ENCODE assay signal across 22 cellular contexts in the genomic region with DNA sequence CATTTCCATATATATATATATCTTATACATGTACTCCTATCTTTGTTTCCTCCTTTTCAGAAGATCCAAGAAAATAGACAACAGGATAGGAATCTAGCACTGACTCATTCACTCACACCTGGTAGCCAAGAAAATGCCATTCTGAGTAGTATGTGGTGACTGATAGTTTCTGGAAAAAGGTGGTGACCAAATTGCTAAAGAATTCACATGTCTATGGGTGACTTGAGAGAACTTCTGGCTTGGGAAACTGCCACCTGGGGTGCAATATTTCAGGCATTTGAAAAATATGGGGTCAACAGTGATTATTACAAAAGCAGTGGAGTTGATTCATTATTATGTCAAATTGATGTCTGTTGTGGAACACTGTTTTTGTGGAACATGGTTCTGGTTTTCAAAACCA.
DNase-seq lines count a peak whose midpoint lies in the region; ATAC-seq and TF ChIP-seq lines count a peak whose summit lies in the region.
"Had no signal": no experiment of that assay in that cellular context is flagged by ENCODE, and none has a peak within 500 bp of the region (broad histone marks: within the 10 kb centered on the region; RNA-seq: fewer than 3 reads in every experiment).

No MANE protein-coding gene starts in this region.

- intact Hi-C loops in body of pancreas (cut with DNase I): no loop called here

- in situ Hi-C loops in Caki2 (cut with HindIII; ENCODE audit: low pct_unique_long_range_greater_than_20kb, low sequenced_read_pairs): no loop called here

- H3K36me3 ChIP-seq in body of pancreas (replicated peaks in 1 of 2; ENCODE audit: insufficient read depth in 1 of 2, low read depth in 2 of 2): no peaks in the 10 kb centered on the region
- H3K36me3 ChIP-seq in kidney epithelial cell (ENCODE audit: control insufficient read depth, insufficient read depth, low read length): no peaks in the 10 kb centered on the region
- H3K36me3 ChIP-seq: esophagus squamous epithelium, left ventricle myocardium inferior, prostate gland, vagina, WERI-Rb-1 had no signal

- H3K27ac ChIP-seq in body of pancreas: peak overlapping the region in 3 of 4 donors; percentile 34 to 74 (median 70)
- H3K27ac ChIP-seq: esophagus squamous epithelium, left ventricle myocardium inferior, prostate gland, vagina, WERI-Rb-1 had no signal

- DNase-seq in Caki2 (ENCODE audit: low read depth) (peak; percentile 72), LoVo (ENCODE audit: low spot score) (peak; percentile 12), body of pancreas (peak in 3 of 4 donors; percentile 18 to 37 (median 27)), kidney epithelial cell (ENCODE audit: low read depth) (peak; percentile 91), Kasumi-1 (lab: John Stamatoyannopoulos, UW) (no peak)
- no peak for DNase-seq in effector CD8-positive, alpha-beta T cell (lab: John Stamatoyannopoulos, UW)
- no peak for DNase-seq in activated T-cell treated with anti-CD3 and anti-CD28 coated beads, Interleukin-2, amount 50 U/mL, for 1 hour
- DNase-seq: activated CD4-positive, alpha-beta memory T cell treated with anti-CD3 and anti-CD28 coated beads, Interleukin-2, amount 10 ng/mL, durations not matched to agents 7 days and 5 days; amniotic stem cell; COR-L47; esophagus squamous epithelium; HFFc6; left ventricle myocardium inferior; MM.1S; NCI-H2029 treated with DMSO at 0.1 percent for 48 hours; NCI-H69; RPMI8226; T-cell; WERI-Rb-1 had no signal

- no peaks in the 10 kb centered on the region for H3K4me1 ChIP-seq in body of pancreas
- H3K4me1 ChIP-seq: esophagus squamous epithelium, left ventricle myocardium inferior, prostate gland, vagina had no signal

- no peak overlapping the region for H3K4me3 ChIP-seq in body of pancreas
- H3K4me3 ChIP-seq in kidney epithelial cell (ENCODE audit: low read depth, low read length): no peak overlapping the region
- H3K4me3 ChIP-seq: esophagus squamous epithelium, left ventricle myocardium inferior, prostate gland, vagina had no signal

- no peak for TF ChIP-seq POLR2A in body of pancreas (IDR thresholded peaks at IDR 0.05)

- no peaks in the 10 kb centered on the region for H3K9me3 ChIP-seq in body of pancreas
- H3K9me3 ChIP-seq: esophagus squamous epithelium, left ventricle myocardium inferior, prostate gland, vagina had no signal

- ATAC-seq in body of pancreas (peak; percentile 91), GM21576 (IDR thresholded peaks at IDR 0.05; ENCODE audit: unreplicated experiment) (no peak)
- ATAC-seq: T-cell had no signal

- no peaks in the 10 kb centered on the region for H3K27me3 ChIP-seq in body of pancreas
- H3K27me3 ChIP-seq in kidney epithelial cell (ENCODE audit: control insufficient read depth, insufficient read depth, low read length): no peaks in the 10 kb centered on the region
- H3K27me3 ChIP-seq: esophagus squamous epithelium, vagina had no signal

- TF ChIP-seq CTCF in body of pancreas (IDR thresholded peaks at IDR 0.05) (no peak), kidney epithelial cell (IDR thresholded peaks at IDR 0.05; ENCODE audit: insufficient read depth, low read length, poor library complexity, severe bottlenecking) (no peak)

Comparison
In these comparisons a context has a peak if more than half of its experiments do, and no peak if none do; other contexts are left out.
1. DNase-seq: peak in Caki2 (single experiment), LoVo (single experiment), body of pancreas (3 of 4) and kidney epithelial cell (single experiment); none in effector CD8-positive, alpha-beta T cell (single experiment), activated T-cell treated with anti-CD3 and anti-CD28 coated beads, Interleukin-2, amount 50 U/mL, for 1 hour (single experiment) and Kasumi-1 (0 of 2).